12 cellular contexts compared by ENCODE assay signal in genomic region chr11:113387605-113388211, GRCh38. TPM values are rescaled to one million over a fixed set of nuclear protein-coding genes. Genes with fewer than 3 reads are reported as not detected.
DNase-seq lines count a peak whose midpoint lies in the region; ATAC-seq and TF ChIP-seq lines count a peak whose summit lies in the region.
"Had no signal": no experiment of that assay in that cellular context is flagged by ENCODE, and none has a peak within 500 bp of the region (broad histone marks: within the 10 kb centered on the region; RNA-seq: fewer than 3 reads in every experiment).

ANKK1 (plus strand) TSS chr11:113387779; CDS start chr11:113387885, 106 bp downstream.

- H3K4me3 Mint-ChIP-seq in WTC11, result peak within 1 kb of the TSS; percentile 43
- H3K4me3 Mint-ChIP-seq in CD4-positive, alpha-beta T cell, result no peak within 1 kb of the TSS
- no peak within 1 kb of the TSS for H3K4me3 Mint-ChIP-seq in natural killer cell treated with Interleukin-12 subunit alpha and Interleukin-12 subunit beta and Interleukin-15 and Interleukin-18, amount 100 ng/mL, for 72 hours
- H3K4me3 Mint-ChIP-seq: mesothelial cell of epicardium had no signal

- POLR2A ChIA-PET in WTC11 (lab: Charles Lee), result no interaction called here
- POLR2A ChIA-PET in CD4-positive, alpha-beta T cell (lab: Charles Lee), result interaction anchor here (1.4 kb wide), 1 partner anchor 11 kb away, joined by 3 read pairs; no protein-coding TSS in a partner anchor

- no peaks in the 10 kb centered on the region for H3K36me3 ChIP-seq in H7 (replicated peaks; ENCODE audit: control insufficient read depth, insufficient read depth, low read length)
- H3K36me3 ChIP-seq in iPS DF 6.9 (ENCODE audit: control insufficient read depth, insufficient read depth, low read length), result no peaks in the 10 kb centered on the region

- intact Hi-C loops in CD4-positive, alpha-beta T cell (cut with DNase I, micrococcal nuclease), result no loop called here

- H3K4me1 Mint-ChIP-seq in WTC11, result peaks cover 12% of the 10 kb centered on the region
- no peaks in the 10 kb centered on the region for H3K4me1 Mint-ChIP-seq in CD4-positive, alpha-beta T cell (ENCODE audit: low read depth)
- H3K4me1 Mint-ChIP-seq in natural killer cell treated with Interleukin-12 subunit alpha and Interleukin-12 subunit beta and Interleukin-15 and Interleukin-18, amount 100 ng/mL, for 72 hours (ENCODE audit: low read depth in 2 of 2), result no peaks in the 10 kb centered on the region

- peaks cover 3% of the 10 kb centered on the region; the same call in 1 of the 2 replicates for H3K4me1 ChIP-seq in iPS DF 6.9 (ENCODE audit: control insufficient read depth, insufficient read depth, low read length)

- WGBS in iPS DF 6.9 (ENCODE audit: insufficient coverage, insufficient read length), result no CpG with 5 or more reads among the region's 46 CpGs

- CTCF ChIA-PET in WTC11 (lab: Charles Lee), result interaction anchor here (0.6 to 1.4 kb wide), 14 partner anchors 10 to 343 kb away, joined by 3 to 13 read pairs (median 3); partner anchors contain the start of gene TTC12
- CTCF ChIA-PET in CD4-positive, alpha-beta T cell (lab: Charles Lee), result no interaction called here

- no peak within 1 kb of the TSS for H3K27ac Mint-ChIP-seq in WTC11
- no peak within 1 kb of the TSS for H3K27ac Mint-ChIP-seq in CD4-positive, alpha-beta T cell
- H3K27ac Mint-ChIP-seq in natural killer cell treated with Interleukin-12 subunit alpha and Interleukin-12 subunit beta and Interleukin-15 and Interleukin-18, amount 100 ng/mL, for 72 hours, result no peak within 1 kb of the TSS

- H3K27me3 Mint-ChIP-seq in WTC11 (ENCODE audit: low read depth), result peaks cover 6% of the 10 kb centered on the region; the same call in 1 of the 2 replicates
- peaks cover 5% of the 10 kb centered on the region for H3K27me3 Mint-ChIP-seq in CD4-positive, alpha-beta T cell
- peaks cover 6% of the 10 kb centered on the region in 2 donors for H3K27me3 Mint-ChIP-seq in natural killer cell treated with Interleukin-12 subunit alpha and Interleukin-12 subunit beta and Interleukin-15 and Interleukin-18, amount 100 ng/mL, for 72 hours

- H3K36me3 Mint-ChIP-seq in WTC11, result no peaks in the 10 kb centered on the region
- peaks cover 10% of the 10 kb centered on the region for H3K36me3 Mint-ChIP-seq in CD4-positive, alpha-beta T cell (ENCODE audit: low read depth)
- H3K36me3 Mint-ChIP-seq in natural killer cell treated with Interleukin-12 subunit alpha and Interleukin-12 subunit beta and Interleukin-15 and Interleukin-18, amount 100 ng/mL, for 72 hours, result no peaks in the 10 kb centered on the region
- H3K36me3 Mint-ChIP-seq: mesothelial cell of epicardium had no signal

- H3K9me3 Mint-ChIP-seq in WTC11, result no peaks in the 10 kb centered on the region
- no peaks in the 10 kb centered on the region for H3K9me3 Mint-ChIP-seq in CD4-positive, alpha-beta T cell
- no peaks in the 10 kb centered on the region for H3K9me3 Mint-ChIP-seq in natural killer cell treated with Interleukin-12 subunit alpha and Interleukin-12 subunit beta and Interleukin-15 and Interleukin-18, amount 100 ng/mL, for 72 hours
- H3K9me3 Mint-ChIP-seq: mesothelial cell of epicardium had no signal

- no peak; the same call in none of the 2 replicates for TF ChIP-seq CTCF in WTC11 (IDR thresholded peaks at IDR 0.05)
- TF ChIP-seq CTCF in CD4-positive, alpha-beta T cell (IDR thresholded peaks at IDR 0.05), result no peak

- H3K27me3 ChIP-seq in H7 (ENCODE audit: control insufficient read depth, insufficient read depth, low read length) (peaks cover 8% of the 10 kb centered on the region), iPS DF 6.9 (ENCODE audit: control insufficient read depth, insufficient read depth, low read length) (no peaks in the 10 kb centered on the region)
- H3K27me3 ChIP-seq in CD4-positive, alpha-beta T cell (ENCODE audit: control insufficient read depth, insufficient read depth, low read length), result peaks cover 26% of the 10 kb centered on the region

- DNase-seq in H7 (peak; percentile 91), WTC11 (ENCODE audit: low spot score) (peak; percentile 80), iPS DF 6.9 (ENCODE audit: low read depth, low spot score) (peak; percentile 29), skeletal muscle cell (ENCODE audit: low read depth) (no peak), NCI-H526 treated with DMSO at 0.1 percent for 48 hours (lab: John Stamatoyannopoulos, UW) (no peak)
- no peak for DNase-seq in CD4-positive, alpha-beta T cell
- DNase-seq in natural killer cell treated with Interleukin-12 subunit alpha and Interleukin-12 subunit beta and Interleukin-15 and Interleukin-18, amount 100 ng/mL, for 72 hours (ENCODE audit: low spot score), result no peak
- DNase-seq: NK-92 treated with Interleukin-12 subunit alpha and Interleukin-12 subunit beta, amount 100 ng/mL, for 24 hours had no signal

- no peaks in the 10 kb centered on the region for H3K9me3 ChIP-seq in iPS DF 6.9 (ENCODE audit: control insufficient read depth, insufficient read depth, low read length)
- no peaks in the 10 kb centered on the region for H3K9me3 ChIP-seq in CD4-positive, alpha-beta T cell (ENCODE audit: control insufficient read depth, low read length)

- H3K4me3 ChIP-seq in H7 (ENCODE audit: insufficient read depth, low read depth, low read length) (peak within 1 kb of the TSS; percentile 39), iPS DF 6.9 (ENCODE audit: low read length) (peak within 1 kb of the TSS; percentile 38; the same call in 1 of the 2 replicates), skeletal muscle cell (ENCODE audit: low read depth, low read length) (peak within 1 kb of the TSS; percentile 9)

- ATAC-seq in WTC11 (peak; percentile 88), GM18517 (IDR thresholded peaks at IDR 0.05; ENCODE audit: unreplicated experiment) (no peak)
- ATAC-seq in CD4-positive, alpha-beta T cell (ENCODE audit: poor library complexity), result no peak
- ATAC-seq in natural killer cell treated with Interleukin-12 subunit alpha and Interleukin-12 subunit beta and Interleukin-15 and Interleukin-18, amount 100 ng/mL, for 72 hours, result no peak

- no peak within 1 kb of the TSS for H3K27ac ChIP-seq in iPS DF 6.9 (ENCODE audit: low read length)
- no peak within 1 kb of the TSS for H3K27ac ChIP-seq in CD4-positive, alpha-beta T cell (ENCODE audit: low read depth, low read length)

TF ChIP-seq in WTC11, 78 proteins besides CTCF, POLR2A, EP300 and RAD21 (continues in another document):
- peak; percentile 94 for TF ChIP-seq ZNF532 (CRISPR knock-in tag; IDR thresholded peaks at IDR 0.05; ENCODE audit: borderline replicate concordance)
- TF ChIP-seq ZBTB21 (CRISPR knock-in tag; IDR thresholded peaks at IDR 0.05; ENCODE audit: borderline replicate concordance), result peak; percentile 88; the same call in 1 of the 2 replicates
- peak; percentile 66 for TF ChIP-seq ZNF423 (CRISPR knock-in tag; IDR thresholded peaks at IDR 0.05)
- TF ChIP-seq ESRRA (CRISPR knock-in tag; IDR thresholded peaks at IDR 0.05; ENCODE audit: borderline replicate concordance), result peak; percentile 74; the same call in 1 of the 2 replicates
- TF ChIP-seq CREM (CRISPR knock-in tag; IDR thresholded peaks at IDR 0.05), result peak; percentile 68; the same call in 1 of the 2 replicates
- TF ChIP-seq JUN (CRISPR knock-in tag; IDR thresholded peaks at IDR 0.05), result peak; percentile 66; the same call in 1 of the 2 replicates
- peak; percentile 74 for TF ChIP-seq SP1 (CRISPR knock-in tag; conservative IDR thresholded peaks at IDR 0.05)
- no peak for TF ChIP-seq PREB (CRISPR knock-in tag; IDR thresholded peaks at IDR 0.05; ENCODE audit: borderline replicate concordance)
- TF ChIP-seq CREB1 (CRISPR knock-in tag; IDR thresholded peaks at IDR 0.05), result peak; percentile 81; the same call in 1 of the 2 replicates

RNA-seq across cellular contexts. Expression of gene ANKK1, which starts in this region (rescaled TPM):
- total RNA-seq in H7 (2014; rRNA removed; shearing (Covaris generic)), result not detected in 2 replicates
- 0.09 to 0.15 TPM in 2 of 3 replicates, not detected in the other for total RNA-seq in WTC11 (2021)
- 1 to 10 TPM; 1.2 to 1.6 TPM for total RNA-seq in CD4-positive, alpha-beta T cell
- under 1 TPM in 1 of 2 donors, not detected in 1; 0.19 TPM for total RNA-seq in natural killer cell treated with Interleukin-12 subunit alpha and Interleukin-12 subunit beta and Interleukin-15 and Interleukin-18, amount 100 ng/mL, for 72 hours
- total RNA-seq: G401, LHCN-M2 had no signal

Comparison
In these comparisons a context has a peak if more than half of its experiments do, and no peak if none do; other contexts are left out.
1. Peak in DNase-seq and H3K4me3 ChIP-seq in H7; RNA of the gene not detected or under 1 TPM.
2. Peak in DNase-seq and ATAC-seq in WTC11; RNA of the gene not detected or under 1 TPM.